8 cellular contexts compared by ENCODE assay signal in the genomic region with DNA sequence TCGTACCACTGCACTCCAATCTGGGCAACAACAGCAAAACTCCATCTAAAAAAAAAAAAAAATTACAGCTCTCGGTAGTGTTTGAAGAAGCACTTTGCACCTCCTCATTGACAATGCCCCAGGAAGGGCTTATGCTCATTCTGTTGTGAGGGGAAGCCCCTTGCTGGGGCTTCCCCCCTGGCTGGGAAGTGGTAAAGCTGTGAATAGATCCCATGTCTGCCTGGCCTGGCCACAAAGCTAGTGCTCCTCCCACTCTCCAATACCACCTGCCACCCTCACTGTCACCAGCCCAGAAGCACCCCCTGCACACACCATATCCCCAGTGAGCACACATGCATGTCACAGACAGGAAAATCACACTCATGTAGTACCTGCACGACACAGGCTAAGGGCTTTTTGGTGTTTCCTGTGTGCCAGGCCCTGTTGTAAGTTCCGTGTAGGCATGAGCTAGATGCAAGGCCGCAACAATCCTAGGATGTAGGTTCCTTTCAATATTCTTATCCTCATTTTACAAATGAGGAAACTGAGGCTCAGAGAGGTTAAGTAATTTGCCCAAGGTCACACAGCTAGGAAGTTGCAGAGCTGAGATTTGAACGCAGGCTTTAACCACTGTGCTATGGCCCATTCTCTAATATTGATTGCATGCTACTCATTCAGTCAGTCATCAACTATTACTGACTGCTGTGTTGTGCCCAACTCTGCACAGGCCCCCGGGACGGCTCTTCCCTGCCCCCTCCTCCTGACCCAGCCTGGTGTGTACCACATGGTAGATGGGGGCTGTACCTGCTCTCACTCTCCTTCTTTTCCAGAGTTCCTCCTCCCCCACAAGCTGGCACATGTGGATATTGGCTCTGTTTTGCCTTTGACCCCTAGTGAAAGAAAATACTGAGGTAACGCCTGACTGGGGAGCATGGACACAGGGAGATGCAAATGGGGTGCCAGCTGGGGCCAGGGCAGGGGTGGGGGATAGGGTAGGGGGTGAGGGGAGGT. TPM values are rescaled to one million over a fixed set of nuclear protein-coding genes. Genes with fewer than 3 reads are reported as not detected.
DNase-seq lines count a peak whose midpoint lies in the region; ATAC-seq and TF ChIP-seq lines count a peak whose summit lies in the region.

No MANE protein-coding gene starts in this region.

- ATAC-seq in GM19351 (IDR thresholded peaks at IDR 0.05; ENCODE audit: unreplicated experiment) (peak; percentile 93), HG03442 (IDR thresholded peaks at IDR 0.05; ENCODE audit: unreplicated experiment) (peak; percentile 77), HG02840 (IDR thresholded peaks at IDR 0.05; ENCODE audit: low FRiP score, unreplicated experiment) (no peak)

- H3K36me3 Mint-ChIP-seq in activated T-cell treated with anti-CD3 and anti-CD28 coated beads, Interleukin-2, amount 50 U/mL, for 24 hours (ENCODE audit: low read depth) = no peaks in the 10 kb centered on the region
- H3K36me3 Mint-ChIP-seq in neural crest cell (ENCODE audit: low read depth) = no peaks in the 10 kb centered on the region

- peaks cover 14% of the 10 kb centered on the region for H3K4me1 Mint-ChIP-seq in activated T-cell treated with anti-CD3 and anti-CD28 coated beads, Interleukin-2, amount 50 U/mL, for 24 hours (ENCODE audit: low read depth)
- H3K4me1 Mint-ChIP-seq in neural crest cell = peaks cover 50% of the 10 kb centered on the region

- no peak for TF ChIP-seq CTCF in neural crest cell (conservative IDR thresholded peaks at IDR 0.05)

- no peaks in the 10 kb centered on the region for H3K9me3 Mint-ChIP-seq in activated T-cell treated with anti-CD3 and anti-CD28 coated beads, Interleukin-2, amount 50 U/mL, for 24 hours
- H3K9me3 Mint-ChIP-seq in neural crest cell = no peaks in the 10 kb centered on the region

- DNase-seq in ELF-1 (ENCODE audit: low read depth, low spot score) (peak; percentile 68), neural crest cell (ENCODE audit: low read depth, low spot score) (no peak), DMS53 (lab: John Stamatoyannopoulos, UW) (no peak), C1 segment of cervical spinal cord (lab: John Stamatoyannopoulos, UW) (no peak)
- DNase-seq in activated T-cell treated with anti-CD3 and anti-CD28 coated beads, Interleukin-2, amount 50 U/mL, for 24 hours = peak; percentile 40

- H3K27ac Mint-ChIP-seq in activated T-cell treated with anti-CD3 and anti-CD28 coated beads, Interleukin-2, amount 50 U/mL, for 24 hours = peak overlapping the region; percentile 24
- no peak overlapping the region for H3K27ac Mint-ChIP-seq in neural crest cell (ENCODE audit: unreplicated experiment)

- H3K4me3 Mint-ChIP-seq in activated T-cell treated with anti-CD3 and anti-CD28 coated beads, Interleukin-2, amount 50 U/mL, for 24 hours = no peak overlapping the region
- peak overlapping the region; percentile 6 for H3K4me3 Mint-ChIP-seq in neural crest cell

- peaks cover 22% of the 10 kb centered on the region for H3K27me3 Mint-ChIP-seq in activated T-cell treated with anti-CD3 and anti-CD28 coated beads, Interleukin-2, amount 50 U/mL, for 24 hours
- peaks cover 3% of the 10 kb centered on the region for H3K27me3 Mint-ChIP-seq in neural crest cell (ENCODE audit: low read depth)

RNA-seq across cellular contexts. Expression of gene COL1A1, which starts 11.9 kb away (rescaled TPM):
- total RNA-seq in neural crest cell = 13.3 and 14.8 TPM in 2 replicates

RNA-seq across cellular contexts. Expression of gene SGCA, which starts 47.5 kb away (rescaled TPM):
- total RNA-seq in neural crest cell = not detected in 2 replicates

Comparison
In these comparisons a context has a peak if more than half of its experiments do, and no peak if none do; other contexts are left out.
1. DNase-seq: peak in ELF-1 (single experiment) and activated T-cell treated with anti-CD3 and anti-CD28 coated beads, Interleukin-2, amount 50 U/mL, for 24 hours (single experiment); none in neural crest cell (single experiment), DMS53 (single experiment) and C1 segment of cervical spinal cord (0 of 14).